ENCODE assay signal across 22 cellular contexts in genomic region chr10:86113044-86113443, GRCh38.
"Had no signal": no experiment of that assay in that cellular context is flagged by ENCODE, and none has a peak within 500 bp of the region (broad histone marks: within the 10 kb centered on the region; RNA-seq: fewer than 3 reads in every experiment).

No MANE protein-coding gene starts in this region.

- H3K27me3 Mint-ChIP-seq: activated CD8-positive, alpha-beta T cell treated with anti-CD3 and anti-CD28 coated beads for 36 hours; activated naive CD8-positive, alpha-beta T cell had no signal

- H3K9me3 Mint-ChIP-seq: activated CD8-positive, alpha-beta T cell treated with anti-CD3 and anti-CD28 coated beads for 36 hours; activated naive CD4-positive, alpha-beta T cell treated with anti-CD3 and anti-CD28 coated beads for 36 hours; activated T-cell treated with anti-CD3 and anti-CD28 coated beads, Interleukin-2, amount 50 U/mL, for 24 hours; activated T-helper 1 cell treated with anti-CD3 and anti-CD28 coated beads, Interleukin-12 subunit alpha, Interleukin-12 subunit beta, Interleukin-2, Interleukin-4 antibody, amounts not matched to agents 30 ng/mL and 10 ng/mL and 1 ng/mL, durations not matched to agents 14 hours and 24 hours and 36 hours; T-helper 1 cell treated with Interleukin-12 subunit alpha and Interleukin-12 subunit beta and Interleukin-4 antibody, amounts not matched to agents 30 μg/mL and 1 μg/mL, for 36 hours had no signal

- ATAC-seq: activated CD4-positive, CD25-positive, alpha-beta regulatory T cell treated with anti-CD3 and anti-CD28 coated beads, Interleukin-2, amount 50 U/mL, for 24 hours; activated CD8-positive, alpha-beta T cell treated with anti-CD3 and anti-CD28 coated beads for 36 hours; PC-3 had no signal

- H3K27ac Mint-ChIP-seq: activated CD8-positive, alpha-beta T cell treated with anti-CD3 and anti-CD28 coated beads for 36 hours; activated naive CD4-positive, alpha-beta T cell treated with anti-CD3 and anti-CD28 coated beads for 36 hours; activated naive CD8-positive, alpha-beta T cell; activated T-cell treated with anti-CD3 and anti-CD28 coated beads, Interleukin-2, amount 50 U/mL, for 24 hours; activated T-helper 1 cell treated with anti-CD3 and anti-CD28 coated beads, Interleukin-12 subunit alpha, Interleukin-12 subunit beta, Interleukin-2, Interleukin-4 antibody, amounts not matched to agents 30 ng/mL and 10 ng/mL and 1 ng/mL, durations not matched to agents 14 hours and 24 hours and 36 hours; T-helper 1 cell treated with Interleukin-12 subunit alpha and Interleukin-12 subunit beta and Interleukin-4 antibody, amounts not matched to agents 30 μg/mL and 1 μg/mL, for 36 hours had no signal

- DNase-seq: activated CD4-positive, alpha-beta T cell treated with anti-CD3 and anti-CD28 coated beads for 4 hours; activated CD8-positive, alpha-beta T cell treated with anti-CD3 and anti-CD28 coated beads for 36 hours; activated gamma-delta T cell; activated naive CD4-positive, alpha-beta T cell treated with anti-CD3 and anti-CD28 coated beads for 36 hours; activated T-cell treated with anti-CD3 and anti-CD28 coated beads, Interleukin-2, amount 50 U/mL, for 24 hours; amygdala; MM.1S; NCI-H1092; NCI-H1417; NCI-H2029; NCI-H345; NCI-H510A; NCI-H526 treated with DMSO at 0.1 percent for 48 hours; NCI-H82; NK-92 treated with Interleukin-12 subunit alpha and Interleukin-12 subunit beta, amount 100 ng/mL, for 24 hours; PC-3; SHP77 treated with DMSO at 0.1 percent for 48 hours had no signal

- H3K4me3 Mint-ChIP-seq: activated CD8-positive, alpha-beta T cell treated with anti-CD3 and anti-CD28 coated beads for 36 hours; activated naive CD4-positive, alpha-beta T cell treated with anti-CD3 and anti-CD28 coated beads for 36 hours; activated naive CD8-positive, alpha-beta T cell; activated T-cell treated with anti-CD3 and anti-CD28 coated beads, Interleukin-2, amount 50 U/mL, for 24 hours; activated T-helper 1 cell treated with anti-CD3 and anti-CD28 coated beads, Interleukin-12 subunit alpha, Interleukin-12 subunit beta, Interleukin-2, Interleukin-4 antibody, amounts not matched to agents 30 ng/mL and 10 ng/mL and 1 ng/mL, durations not matched to agents 14 hours and 24 hours and 36 hours; brain; T-helper 1 cell treated with Interleukin-12 subunit alpha and Interleukin-12 subunit beta and Interleukin-4 antibody, amounts not matched to agents 30 μg/mL and 1 μg/mL, for 36 hours had no signal

- H3K36me3 Mint-ChIP-seq: activated naive CD8-positive, alpha-beta T cell; brain had no signal
